In the genomic region with DNA sequence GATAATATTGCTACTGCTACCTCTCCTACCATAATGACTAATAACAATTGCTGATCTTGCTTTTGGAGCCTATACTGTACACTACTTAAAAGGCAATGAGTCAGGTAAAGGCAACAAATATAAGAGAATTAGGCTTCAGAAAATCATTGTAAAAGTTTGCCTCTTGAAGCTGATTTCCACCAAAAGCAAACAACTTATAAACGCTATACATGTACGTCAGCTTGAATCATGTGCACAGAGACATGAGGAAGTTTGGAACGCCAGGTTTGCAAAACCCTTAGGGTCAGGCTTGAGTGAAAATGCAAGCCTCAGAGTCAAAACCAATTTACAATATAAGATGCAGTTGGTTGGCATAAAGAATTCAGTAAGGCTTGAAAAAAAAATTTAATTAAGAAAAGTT, we compare ENCODE assay signal across 31 cellular contexts.
"Had no signal": no experiment of that assay in that cellular context is flagged by ENCODE, and none has a peak within 500 bp of the region (broad histone marks: within the 10 kb centered on the region; RNA-seq: fewer than 3 reads in every experiment).

No MANE protein-coding gene starts in this region.

- H3K4me1 ChIP-seq: ascending aorta, breast epithelium, esophagus squamous epithelium had no signal

- H3K4me3 ChIP-seq: ascending aorta, breast epithelium, coronary artery, esophagus squamous epithelium had no signal

- H3K9me3 Mint-ChIP-seq: activated B cell treated with CpG ODN at 0.5 μM for 24 hours; activated CD8-positive, alpha-beta T cell treated with anti-CD3 and anti-CD28 coated beads for 36 hours; activated naive CD4-positive, alpha-beta T cell treated with anti-CD3 and anti-CD28 coated beads for 36 hours; activated naive CD4-positive, alpha-beta T cell treated with anti-CD3 and anti-CD28 coated beads, Interleukin-2, amount 50 U/mL, for 24 hours; activated naive CD8-positive, alpha-beta T cell treated with anti-CD3 and anti-CD28 coated beads for 36 hours; activated naive CD8-positive, alpha-beta T cell treated with anti-CD3 and anti-CD28 coated beads, Interleukin-2, amount 50 U/mL, for 24 hours; activated T-cell treated with anti-CD3 and anti-CD28 coated beads, Interleukin-2, amount 50 U/mL, for 4 hours; activated T-helper 17 cell treated with anti-CD3 and anti-CD28 coated beads, Interleukin-2, amount 50 U/mL, for 72 hours; central memory CD8-positive, alpha-beta T cell; effector memory CD8-positive, alpha-beta T cell; T-helper 2 cell treated with Interferon-gamma antibody and Interleukin-4, amounts not matched to agents 5 μg/mL and 100 μg/mL, for 36 hours had no signal

- H3K36me3 ChIP-seq: ascending aorta, breast epithelium, esophagus squamous epithelium, WERI-Rb-1 had no signal

- H3K4me3 Mint-ChIP-seq: activated B cell treated with CpG ODN at 0.5 μM for 24 hours; activated CD8-positive, alpha-beta T cell treated with anti-CD3 and anti-CD28 coated beads for 36 hours; activated naive CD4-positive, alpha-beta T cell treated with anti-CD3 and anti-CD28 coated beads for 36 hours; activated naive CD4-positive, alpha-beta T cell treated with anti-CD3 and anti-CD28 coated beads, Interleukin-2, amount 50 U/mL, for 24 hours; activated naive CD8-positive, alpha-beta T cell treated with anti-CD3 and anti-CD28 coated beads for 36 hours; activated naive CD8-positive, alpha-beta T cell treated with anti-CD3 and anti-CD28 coated beads, Interleukin-2, amount 50 U/mL, for 24 hours; activated T-cell treated with anti-CD3 and anti-CD28 coated beads, Interleukin-2, amount 50 U/mL, for 4 hours; activated T-helper 17 cell treated with anti-CD3 and anti-CD28 coated beads, Interleukin-2, amount 50 U/mL, for 72 hours; brain; central memory CD8-positive, alpha-beta T cell; effector memory CD8-positive, alpha-beta T cell; T-helper 17 cell; T-helper 2 cell treated with Interferon-gamma antibody and Interleukin-4, amounts not matched to agents 5 μg/mL and 100 μg/mL, for 36 hours had no signal

- H3K27ac ChIP-seq: ascending aorta, breast epithelium, coronary artery, epithelial cell of prostate, esophagus squamous epithelium, WERI-Rb-1 had no signal

- H3K9me3 ChIP-seq: ascending aorta, breast epithelium, esophagus squamous epithelium had no signal

- DNase-seq: activated B cell treated with CpG ODN at 0.5 μM for 24 hours; activated CD4-positive, alpha-beta T cell treated with anti-CD3 and anti-CD28 coated beads for 48 hours; activated CD4-positive, alpha-beta T cell treated with anti-CD3 and anti-CD28 coated beads, Interleukin-2, amount 50 U/mL, for 1 hour; activated CD4-positive, alpha-beta T cell treated with anti-CD3 and anti-CD28 coated beads, Interleukin-2, amount 50 U/mL, for 48 hours; activated CD8-positive, alpha-beta memory T cell treated with anti-CD3 and anti-CD28 coated beads for 24 hours; activated CD8-positive, alpha-beta T cell treated with anti-CD3 and anti-CD28 coated beads for 36 hours; activated effector memory CD4-positive, alpha-beta T cell treated with Interleukin-2 at 50 U/mL for 16 hours; activated gamma-delta T cell treated with Interleukin-2 at 50 U/mL for 16 hours; activated naive CD4-positive, alpha-beta T cell treated with anti-CD3 and anti-CD28 coated beads for 36 hours; activated naive CD8-positive, alpha-beta T cell treated with anti-CD3 and anti-CD28 coated beads for 36 hours; activated naive CD8-positive, alpha-beta T cell treated with anti-CD3 and anti-CD28 coated beads, Interleukin-2, amount 50 U/mL, for 24 hours; activated T-cell treated with anti-CD3 and anti-CD28 coated beads, Interleukin-2, amount 50 U/mL, for 4 hours; dermis blood vessel endothelial cell; effector CD4-positive, alpha-beta T cell; effector memory CD8-positive, alpha-beta T cell; esophagus squamous epithelium; head of caudate nucleus; T-helper 1 cell; T-helper 17 cell; T1000; WERI-Rb-1 had no signal

- H3K36me3 Mint-ChIP-seq: activated naive CD4-positive, alpha-beta T cell treated with anti-CD3 and anti-CD28 coated beads, Interleukin-2, amount 50 U/mL, for 24 hours; activated naive CD8-positive, alpha-beta T cell treated with anti-CD3 and anti-CD28 coated beads for 36 hours; brain had no signal

- H3K4me1 Mint-ChIP-seq: activated B cell treated with CpG ODN at 0.5 μM for 24 hours; activated naive CD4-positive, alpha-beta T cell treated with anti-CD3 and anti-CD28 coated beads, Interleukin-2, amount 50 U/mL, for 24 hours; activated naive CD8-positive, alpha-beta T cell treated with anti-CD3 and anti-CD28 coated beads for 36 hours; activated naive CD8-positive, alpha-beta T cell treated with anti-CD3 and anti-CD28 coated beads, Interleukin-2, amount 50 U/mL, for 24 hours; activated T-helper 17 cell treated with anti-CD3 and anti-CD28 coated beads, Interleukin-2, amount 50 U/mL, for 72 hours; central memory CD8-positive, alpha-beta T cell; T-helper 17 cell had no signal

- H3K27me3 ChIP-seq: ascending aorta had no signal

- ATAC-seq: activated CD4-positive, CD25-positive, alpha-beta regulatory T cell treated with anti-CD3 and anti-CD28 coated beads, Interleukin-2, amount 50 U/mL, for 24 hours; activated CD8-positive, alpha-beta T cell treated with anti-CD3 and anti-CD28 coated beads for 36 hours; activated naive CD8-positive, alpha-beta T cell treated with anti-CD3 and anti-CD28 coated beads, Interleukin-2, amount 50 U/mL, for 24 hours; activated T-cell treated with anti-CD3 and anti-CD28 coated beads, Interleukin-2, amount 50 U/mL, for 4 hours; activated T-helper 17 cell treated with anti-CD3 and anti-CD28 coated beads, Interleukin-2, amount 50 U/mL, for 72 hours; effector memory CD8-positive, alpha-beta T cell; T-helper 17 cell had no signal

- H3K27ac Mint-ChIP-seq: activated B cell treated with CpG ODN at 0.5 μM for 24 hours; activated CD8-positive, alpha-beta T cell treated with anti-CD3 and anti-CD28 coated beads for 36 hours; activated naive CD4-positive, alpha-beta T cell treated with anti-CD3 and anti-CD28 coated beads for 36 hours; activated naive CD4-positive, alpha-beta T cell treated with anti-CD3 and anti-CD28 coated beads, Interleukin-2, amount 50 U/mL, for 24 hours; activated naive CD8-positive, alpha-beta T cell treated with anti-CD3 and anti-CD28 coated beads for 36 hours; activated naive CD8-positive, alpha-beta T cell treated with anti-CD3 and anti-CD28 coated beads, Interleukin-2, amount 50 U/mL, for 24 hours; activated T-helper 17 cell treated with anti-CD3 and anti-CD28 coated beads, Interleukin-2, amount 50 U/mL, for 72 hours; brain; effector memory CD8-positive, alpha-beta T cell; T-helper 17 cell; T-helper 2 cell treated with Interferon-gamma antibody and Interleukin-4, amounts not matched to agents 5 μg/mL and 100 μg/mL, for 36 hours had no signal
